Comparison of ENCODE assay signal across 8 cellular contexts in genomic region chrX:103941201-103941975, GRCh38. TPM values are rescaled to one million over a fixed set of nuclear protein-coding genes. Genes with fewer than 3 reads are reported as not detected.
A peak's percentile ranks its signal among the peaks of the same experiment; 100 is the strongest.
DNase-seq lines count a peak whose midpoint lies in the region; ATAC-seq and TF ChIP-seq lines count a peak whose summit lies in the region.

No MANE protein-coding gene starts in this region.

- H3K4me3 ChIP-seq in thoracic aorta: no peak overlapping the region

- ATAC-seq in HG03354 (IDR thresholded peaks at IDR 0.05; ENCODE audit: poor library complexity, severe bottlenecking, unreplicated experiment): peak; percentile 75
- no peak for ATAC-seq in thoracic aorta (ENCODE audit: insufficient number of reproducible peaks, low FRiP score, low read depth)
- no peak for ATAC-seq in HG02981 (IDR thresholded peaks at IDR 0.05; ENCODE audit: unreplicated experiment)
- ATAC-seq in HG02759 (IDR thresholded peaks at IDR 0.05; ENCODE audit: unreplicated experiment): no peak

- in situ Hi-C loops in ACHN (cut with HindIII; ENCODE audit: low pct_ligation_motif_present, low pct_unique_long_range_greater_than_20kb, low sequenced_read_pairs): no loop called here

- DNase-seq in ACHN (peak; percentile 28), EL (peak; percentile 36), RWPE1 (ENCODE audit: low spot score) (peak; percentile 13), foreskin melanocyte (peak; percentile 1), thoracic aorta (ENCODE audit: low spot score) (no peak)

- H3K4me1 ChIP-seq in thoracic aorta (ENCODE audit: control insufficient read depth in 1 of 2, low read depth in 2 of 2): no peaks in the 10 kb centered on the region

- H3K27me3 ChIP-seq in thoracic aorta (replicated peaks; ENCODE audit: insufficient read depth): no peaks in the 10 kb centered on the region

- no peaks in the 10 kb centered on the region for H3K9me3 ChIP-seq in thoracic aorta

- no peaks in the 10 kb centered on the region for H3K36me3 ChIP-seq in thoracic aorta

- H3K27ac ChIP-seq in RWPE1 (no peak overlapping the region), thoracic aorta (no peak overlapping the region)

- POLR2A ChIA-PET in RWPE1 (lab: Yijun Ruan, JAX; ENCODE audit: low non-redundant PET): no interaction called here

- CTCF ChIA-PET in RWPE1 (lab: Yijun Ruan, JAX): interaction anchor here (0.6 to 1.8 kb wide), 2 partner anchors 10 to 96 kb away, joined by 3 to 12 read pairs; no protein-coding TSS in a partner anchor

- TF ChIP-seq CTCF in RWPE1 (conservative IDR thresholded peaks at IDR 0.05; ENCODE audit: low read depth): peak; percentile 32
- TF ChIP-seq CTCF in thoracic aorta (IDR thresholded peaks at IDR 0.05): peak; percentile 35

RNA-seq across cellular contexts. Expression of gene TMSB15B, which starts 21.0 kb away (rescaled TPM):
- 1 to 10 TPM; 6.6 to 9.9 TPM for total RNA-seq in thoracic aorta
